ENCODE assay signal across 25 cellular contexts in the genomic region with DNA sequence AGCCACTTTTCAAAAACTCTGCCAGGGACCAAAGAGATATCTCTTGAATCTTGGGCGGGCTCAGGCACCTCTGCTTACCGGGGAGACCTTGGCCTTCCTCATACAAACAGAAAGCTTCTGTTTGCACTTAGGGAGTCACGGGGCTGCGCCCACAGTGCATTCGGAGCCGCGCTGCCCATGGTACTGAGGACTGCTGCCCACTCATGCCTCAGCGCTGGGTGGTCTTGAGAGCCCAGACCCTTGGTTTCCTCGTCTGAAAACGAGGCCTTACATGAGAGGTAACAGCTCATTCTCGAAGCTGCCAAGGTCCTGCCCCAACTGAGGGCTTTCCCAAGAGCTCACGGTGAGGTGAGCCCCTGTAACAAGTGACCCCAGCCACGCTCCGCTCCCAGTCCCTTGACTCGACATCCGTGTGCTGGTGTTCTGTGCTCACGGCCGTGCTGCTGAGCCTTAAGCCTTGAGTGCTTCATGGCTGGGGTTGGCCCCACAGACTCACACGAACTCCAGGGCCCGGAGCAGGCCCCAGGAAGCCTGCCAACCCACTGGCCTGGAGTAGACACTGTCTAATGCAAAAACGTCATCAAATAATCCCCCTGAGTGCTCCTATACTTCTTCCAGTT. TPM values are rescaled to one million over a fixed set of nuclear protein-coding genes. Genes with fewer than 3 reads are reported as not detected.
DNase-seq lines count a peak whose midpoint lies in the region; ATAC-seq and TF ChIP-seq lines count a peak whose summit lies in the region.
"Had no signal": no experiment of that assay in that cellular context is flagged by ENCODE, and none has a peak within 500 bp of the region (broad histone marks: within the 10 kb centered on the region; RNA-seq: fewer than 3 reads in every experiment).

No MANE protein-coding gene starts in this region.

- POLR2A ChIA-PET in CD8-positive, alpha-beta memory T cell (lab: Charles Lee) = no interaction called here
- POLR2A ChIA-PET in activated naive CD8-positive, alpha-beta T cell treated with anti-CD3 and anti-CD28 coated beads, Interleukin-2, amount 10 ng/mL, durations not matched to agents 7 days and 5 days (lab: Charles Lee) = no interaction called here

- H2AFZ ChIP-seq in osteoblast (ENCODE audit: low read length) = no peak overlapping the region
- H2AFZ ChIP-seq: GM23338, hepatocyte had no signal

- no peak overlapping the region for H3K4me3 Mint-ChIP-seq in activated CD8-positive, alpha-beta memory T cell treated with anti-CD3 and anti-CD28 coated beads, Interleukin-2, amount 10 ng/mL, durations not matched to agents 7 days and 5 days
- H3K4me3 Mint-ChIP-seq in CD8-positive, alpha-beta memory T cell = peak overlapping the region in 1 of 7 donors; percentile 49
- H3K4me3 Mint-ChIP-seq in activated naive CD8-positive, alpha-beta T cell treated with anti-CD3 and anti-CD28 coated beads, Interleukin-2, amount 10 ng/mL, durations not matched to agents 7 days and 5 days = no peak overlapping the region
- H3K4me3 Mint-ChIP-seq: GM23338; stimulated activated naive CD8-positive, alpha-beta T cell treated with anti-CD3 and anti-CD28 coated beads, Interleukin-15, amount 100 ng/mL, for 72 hours had no signal

- TF ChIP-seq CTCF in osteoblast (IDR thresholded peaks at IDR 0.05; ENCODE audit: extremely low read depth, low read depth, low read length) = no peak

- peaks cover 16% of the 10 kb centered on the region for H3K4me1 Mint-ChIP-seq in activated CD8-positive, alpha-beta memory T cell treated with anti-CD3 and anti-CD28 coated beads, Interleukin-2, amount 10 ng/mL, durations not matched to agents 7 days and 5 days
- peaks cover 0 to 8% (median 7%) of the 10 kb centered on the region in 3 donors for H3K4me1 Mint-ChIP-seq in CD8-positive, alpha-beta memory T cell
- H3K4me1 Mint-ChIP-seq in activated naive CD8-positive, alpha-beta T cell treated with anti-CD3 and anti-CD28 coated beads, Interleukin-2, amount 10 ng/mL, durations not matched to agents 7 days and 5 days = peaks cover 15% of the 10 kb centered on the region
- H3K4me1 Mint-ChIP-seq: GM23338 had no signal

- H3K4me3 ChIP-seq in CD8-positive, alpha-beta memory T cell (ENCODE audit: low read length) = no peak overlapping the region
- no peak overlapping the region for H3K4me3 ChIP-seq in osteoblast (ENCODE audit: insufficient read depth, low read length)
- H3K4me3 ChIP-seq: A549, GM23338, hepatocyte, mucosa of descending colon, SK-N-MC, skin epidermis, tibial nerve had no signal

- H3K27ac Mint-ChIP-seq in activated CD8-positive, alpha-beta memory T cell treated with anti-CD3 and anti-CD28 coated beads, Interleukin-2, amount 10 ng/mL, durations not matched to agents 7 days and 5 days = peak overlapping the region; percentile 22
- peak overlapping the region in 6 of 8 donors; percentile 44 to 93 (median 81) for H3K27ac Mint-ChIP-seq in CD8-positive, alpha-beta memory T cell
- H3K27ac Mint-ChIP-seq in activated naive CD8-positive, alpha-beta T cell treated with anti-CD3 and anti-CD28 coated beads, Interleukin-2, amount 10 ng/mL, durations not matched to agents 7 days and 5 days = peak overlapping the region; percentile 45
- H3K27ac Mint-ChIP-seq: GM23338 had no signal

- H3K27ac ChIP-seq in CD8-positive, alpha-beta memory T cell (ENCODE audit: low read depth, low read length) = no peak overlapping the region
- H3K27ac ChIP-seq in osteoblast (ENCODE audit: low read depth, low read length) = no peak overlapping the region
- H3K27ac ChIP-seq: A549, epithelial cell of prostate, foreskin keratinocyte, hepatocyte, neutrophil, SK-N-MC, skin epidermis, tibial nerve had no signal

- no peaks in the 10 kb centered on the region for H3K27me3 Mint-ChIP-seq in activated CD8-positive, alpha-beta memory T cell treated with anti-CD3 and anti-CD28 coated beads, Interleukin-2, amount 10 ng/mL, durations not matched to agents 7 days and 5 days
- H3K27me3 Mint-ChIP-seq in CD8-positive, alpha-beta memory T cell = peaks cover 0 to 2% of the 10 kb centered on the region in 2 donors
- no peaks in the 10 kb centered on the region for H3K27me3 Mint-ChIP-seq in activated naive CD8-positive, alpha-beta T cell treated with anti-CD3 and anti-CD28 coated beads, Interleukin-2, amount 10 ng/mL, durations not matched to agents 7 days and 5 days
- H3K27me3 Mint-ChIP-seq: stimulated activated naive CD8-positive, alpha-beta T cell treated with anti-CD3 and anti-CD28 coated beads, Interleukin-15, amount 100 ng/mL, for 72 hours had no signal

- CTCF ChIA-PET in activated CD8-positive, alpha-beta memory T cell treated with anti-CD3 and anti-CD28 coated beads, Interleukin-2, amount 10 ng/mL, durations not matched to agents 7 days and 5 days (lab: Charles Lee) = interaction anchor here (2.9 kb wide), 1 partner anchor 115 kb away, joined by 8 read pairs; no protein-coding TSS in a partner anchor
- CTCF ChIA-PET in CD8-positive, alpha-beta memory T cell (lab: Charles Lee) = interaction anchor here (1.2 to 10.1 kb wide), 3 partner anchors 116 to 127 kb away, joined by 3 to 199 read pairs (median 4); no protein-coding TSS in a partner anchor

- H3K79me2 ChIP-seq in osteoblast (ENCODE audit: insufficient read depth, low read length) = no peaks in the 10 kb centered on the region
- H3K79me2 ChIP-seq: hepatocyte had no signal

- no peaks in the 10 kb centered on the region for H3K9me3 Mint-ChIP-seq in activated CD8-positive, alpha-beta memory T cell treated with anti-CD3 and anti-CD28 coated beads, Interleukin-2, amount 10 ng/mL, durations not matched to agents 7 days and 5 days (ENCODE audit: low read depth)
- no peaks in the 10 kb centered on the region for H3K9me3 Mint-ChIP-seq in CD8-positive, alpha-beta memory T cell
- H3K9me3 Mint-ChIP-seq in activated naive CD8-positive, alpha-beta T cell treated with anti-CD3 and anti-CD28 coated beads, Interleukin-2, amount 10 ng/mL, durations not matched to agents 7 days and 5 days = no peaks in the 10 kb centered on the region
- H3K9me3 Mint-ChIP-seq: GM23338; stimulated activated naive CD8-positive, alpha-beta T cell treated with anti-CD3 and anti-CD28 coated beads, Interleukin-15, amount 100 ng/mL, for 72 hours had no signal

- H3K9me3 ChIP-seq in CD8-positive, alpha-beta memory T cell (ENCODE audit: low read length) = no peaks in the 10 kb centered on the region
- no peaks in the 10 kb centered on the region for H3K9me3 ChIP-seq in osteoblast (ENCODE audit: low read depth, low read length)
- H3K9me3 ChIP-seq: A549, mucosa of descending colon, neutrophil, tibial nerve had no signal

- ATAC-seq in activated CD8-positive, alpha-beta memory T cell treated with anti-CD3 and anti-CD28 coated beads, Interleukin-2, amount 10 ng/mL, durations not matched to agents 7 days and 5 days = peak; percentile 13
- peak; percentile 15 for ATAC-seq in activated naive CD8-positive, alpha-beta T cell treated with anti-CD3 and anti-CD28 coated beads, Interleukin-2, amount 10 ng/mL, durations not matched to agents 7 days and 5 days (ENCODE audit: low read depth)
- no peak for ATAC-seq in HG03139 (IDR thresholded peaks at IDR 0.05; ENCODE audit: unreplicated experiment)
- ATAC-seq in HG03439 (IDR thresholded peaks at IDR 0.05; ENCODE audit: unreplicated experiment) = no peak
- ATAC-seq: A549, foreskin keratinocyte, GM23338, mucosa of descending colon had no signal

- DNase-seq in activated CD8-positive, alpha-beta memory T cell treated with anti-CD3 and anti-CD28 coated beads, Interleukin-2, amount 10 ng/mL, durations not matched to agents 7 days and 5 days = no peak
- no peak for DNase-seq in activated CD8-positive, alpha-beta memory T cell treated with anti-CD3 and anti-CD28 coated beads, Interleukin-2, amount 50 U/mL, for 48 hours
- DNase-seq in CD8-positive, alpha-beta memory T cell = no peak
- no peak for DNase-seq in activated naive CD8-positive, alpha-beta T cell treated with anti-CD3 and anti-CD28 coated beads, Interleukin-2, amount 10 ng/mL, durations not matched to agents 7 days and 5 days
- DNase-seq in osteoblast (ENCODE audit: insufficient read length, low spot score, missing footprints) = peak; percentile 51
- DNase-seq in HPDE6-E6E7 (ENCODE audit: extremely low spot score) = no peak
- DNase-seq: activated effector memory CD4-positive, alpha-beta T cell treated with Interleukin-2 at 50 U/mL for 16 hours; foreskin keratinocyte; Karpas-422; NCI-H1694; NCI-H2171 treated with DMSO at 0.1 percent for 48 hours; NCI-H526 treated with DMSO at 0.1 percent for 48 hours; stimulated activated naive CD8-positive, alpha-beta T cell treated with anti-CD3 and anti-CD28 coated beads, Interleukin-15, amount 100 ng/mL, for 72 hours; T-helper 9 cell had no signal

- no peaks in the 10 kb centered on the region for H3K4me1 ChIP-seq in CD8-positive, alpha-beta memory T cell (ENCODE audit: insufficient read depth, low read length)
- peaks cover 6% of the 10 kb centered on the region for H3K4me1 ChIP-seq in osteoblast (ENCODE audit: insufficient read depth, low read length)
- H3K4me1 ChIP-seq: A549, foreskin keratinocyte, tibial nerve had no signal

- no peak overlapping the region for H3K4me2 ChIP-seq in osteoblast (ENCODE audit: insufficient read depth, low read length)
- H3K4me2 ChIP-seq: A549, GM23338, hepatocyte had no signal

- H3K36me3 Mint-ChIP-seq in activated CD8-positive, alpha-beta memory T cell treated with anti-CD3 and anti-CD28 coated beads, Interleukin-2, amount 10 ng/mL, durations not matched to agents 7 days and 5 days = peaks cover 73% of the 10 kb centered on the region
- H3K36me3 Mint-ChIP-seq in CD8-positive, alpha-beta memory T cell = peaks cover 11 to 97% (median 16%) of the 10 kb centered on the region in 3 donors
- H3K36me3 Mint-ChIP-seq in activated naive CD8-positive, alpha-beta T cell treated with anti-CD3 and anti-CD28 coated beads, Interleukin-2, amount 10 ng/mL, durations not matched to agents 7 days and 5 days = peaks cover 39% of the 10 kb centered on the region

- H3K27me3 ChIP-seq in CD8-positive, alpha-beta memory T cell (ENCODE audit: insufficient read depth, low read length, poor library complexity, severe bottlenecking) = no peaks in the 10 kb centered on the region
- no peaks in the 10 kb centered on the region for H3K27me3 ChIP-seq in osteoblast (ENCODE audit: insufficient read depth, low read length)
- H3K27me3 ChIP-seq: foreskin keratinocyte, hepatocyte, neutrophil had no signal

- H3K36me3 ChIP-seq in CD8-positive, alpha-beta memory T cell (ENCODE audit: insufficient read depth, low read length) = peaks cover 89% of the 10 kb centered on the region
- no peaks in the 10 kb centered on the region for H3K36me3 ChIP-seq in osteoblast (ENCODE audit: insufficient read depth, low read length)
- H3K36me3 ChIP-seq: tibial nerve had no signal

- no peaks in the 10 kb centered on the region for H4K20me1 ChIP-seq in osteoblast (ENCODE audit: insufficient read depth, low read length)

RNA-seq across cellular contexts. Expression of gene GPR68, which starts 47.4 kb away (rescaled TPM):
- 10 to 100 TPM; 44.5 to 48.0 TPM for total RNA-seq in activated CD8-positive, alpha-beta memory T cell treated with anti-CD3 and anti-CD28 coated beads, Interleukin-2, amount 10 ng/mL, durations not matched to agents 7 days and 5 days
- total RNA-seq in CD8-positive, alpha-beta memory T cell = 10 to 100 TPM; 14.2 to 15.4 TPM
- polyA plus RNA-seq in CD8-positive, alpha-beta memory T cell = 22.7 TPM
- 10 to 100 TPM; 23.0 to 28.0 TPM for total RNA-seq in activated naive CD8-positive, alpha-beta T cell treated with anti-CD3 and anti-CD28 coated beads, Interleukin-2, amount 10 ng/mL, durations not matched to agents 7 days and 5 days
- 8.0 and 8.5 TPM in 2 replicates for total RNA-seq in osteoblast

Comparison
In these comparisons a context has a peak if more than half of its experiments do, and no peak if none do; other contexts are left out.
1. ATAC-seq: peak in activated CD8-positive, alpha-beta memory T cell treated with anti-CD3 and anti-CD28 coated beads, Interleukin-2, amount 10 ng/mL, durations not matched to agents 7 days and 5 days (single experiment) and activated naive CD8-positive, alpha-beta T cell treated with anti-CD3 and anti-CD28 coated beads, Interleukin-2, amount 10 ng/mL, durations not matched to agents 7 days and 5 days (single experiment); none in HG03139 (single experiment) and HG03439 (single experiment).
2. H3K27ac Mint-ChIP-seq: peak in every context shown above with its lines; median percentile 81 in CD8-positive, alpha-beta memory T cell; 45 in activated naive CD8-positive, alpha-beta T cell treated with anti-CD3 and anti-CD28 coated beads, Interleukin-2, amount 10 ng/mL, durations not matched to agents 7 days and 5 days; 22 in activated CD8-positive, alpha-beta memory T cell treated with anti-CD3 and anti-CD28 coated beads, Interleukin-2, amount 10 ng/mL, durations not matched to agents 7 days and 5 days.